ENCODE assay signal across 1 cellular context in the genomic region with DNA sequence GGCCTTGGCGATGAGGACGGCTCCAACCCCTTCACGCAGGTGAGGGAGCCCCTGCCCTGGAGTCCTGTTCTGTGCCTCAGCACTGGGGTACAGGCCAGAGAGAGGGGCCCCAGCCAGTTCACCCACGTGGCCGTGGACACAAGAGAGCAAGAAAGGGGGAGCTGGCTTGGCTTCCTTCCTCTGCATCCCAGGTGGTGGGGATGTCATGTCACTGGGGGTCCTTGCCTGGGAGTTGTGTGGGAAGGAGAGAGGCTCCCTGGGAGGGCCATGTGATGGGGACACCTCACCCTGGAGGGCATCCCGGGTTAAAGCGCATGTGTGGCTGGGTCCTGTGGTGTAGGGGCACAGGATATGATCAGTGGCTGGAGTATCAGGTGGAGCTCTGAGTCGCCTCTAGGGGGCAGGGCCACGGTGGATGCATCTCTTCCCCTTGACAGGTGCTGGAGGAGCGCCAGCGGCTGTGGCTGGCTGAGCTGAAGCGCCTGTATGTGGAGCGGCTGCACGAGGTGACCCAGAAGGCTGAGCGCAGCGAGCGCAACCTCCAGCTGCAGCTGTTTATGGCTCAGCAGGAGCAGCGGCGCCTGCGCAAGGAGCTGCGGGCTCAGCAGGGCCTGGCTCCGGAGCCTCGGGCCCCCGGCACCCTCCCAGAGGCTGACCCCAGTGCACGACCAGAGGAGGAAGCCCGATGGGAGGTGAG.
TF ChIP-seq lines count a peak whose summit lies in the region.

No MANE protein-coding gene starts in this region.

TF ChIP-seq in GM12878, 131 proteins besides CTCF, POLR2A, EP300 and RAD21 (continued from another document):
- TF ChIP-seq, protein P1, sequence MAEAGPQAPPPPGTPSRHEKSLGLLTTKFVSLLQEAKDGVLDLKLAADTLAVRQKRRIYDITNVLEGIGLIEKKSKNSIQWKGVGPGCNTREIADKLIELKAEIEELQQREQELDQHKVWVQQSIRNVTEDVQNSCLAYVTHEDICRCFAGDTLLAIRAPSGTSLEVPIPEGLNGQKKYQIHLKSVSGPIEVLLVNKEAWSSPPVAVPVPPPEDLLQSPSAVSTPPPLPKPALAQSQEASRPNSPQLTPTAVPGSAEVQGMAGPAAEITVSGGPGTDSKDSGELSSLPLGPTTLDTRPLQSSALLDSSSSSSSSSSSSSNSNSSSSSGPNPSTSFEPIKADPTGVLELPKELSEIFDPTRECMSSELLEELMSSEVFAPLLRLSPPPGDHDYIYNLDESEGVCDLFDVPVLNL (IDR thresholded peaks at IDR 0.05; ENCODE audit: low read depth, low read length), result no peak
- TF ChIP-seq CEBPB (IDR thresholded peaks at IDR 0.05; ENCODE audit: borderline replicate concordance in 1 of 2, low read depth in 2 of 2, low read length in 2 of 2) (no peak), ESRRA (IDR thresholded peaks at IDR 0.05; ENCODE audit: low read length) (no peak), BACH1 (IDR thresholded peaks at IDR 0.05; ENCODE audit: borderline replicate concordance) (peak; percentile 35; the same call in 1 of the 2 replicates), BRCA1 (IDR thresholded peaks at IDR 0.05; ENCODE audit: low read depth, low read length) (no peak), POLR2AphosphoS5 (IDR thresholded peaks at IDR 0.05; ENCODE audit: low read length) (no peak), CHD4 (IDR thresholded peaks at IDR 0.05) (no peak), MYC (IDR thresholded peaks at IDR 0.05; ENCODE audit: insufficient read depth, insufficient read length, insufficient replicate concordance, low read length, severe bottlenecking) (no peak), KDM1A (IDR thresholded peaks at IDR 0.05; ENCODE audit: borderline replicate concordance) (no peak), TCF12 (IDR thresholded peaks at IDR 0.05; ENCODE audit: low read depth, low read length) (peak; percentile 94), PAX8 (IDR thresholded peaks at IDR 0.05) (no peak), SMARCA5 (IDR thresholded peaks at IDR 0.05) (peak; percentile 50; the same call in 1 of the 2 replicates), MYB (IDR thresholded peaks at IDR 0.05; ENCODE audit: borderline replicate concordance, low read depth, low read length) (no peak), GATAD2B (conservative IDR thresholded peaks at IDR 0.05; ENCODE audit: low read depth) (no peak; the same call in 1 of the 2 replicates), SIX5 (IDR thresholded peaks at IDR 0.05; ENCODE audit: low read depth, low read length, severe bottlenecking) (no peak), NR2F1 (conservative IDR thresholded peaks at IDR 0.05) (no peak), STAT1 (conservative IDR thresholded peaks at IDR 0.05) (peak; percentile 81; the same call in 1 of the 2 replicates), ZNF24 (IDR thresholded peaks at IDR 0.05) (no peak), TAF1 (IDR thresholded peaks at IDR 0.05; ENCODE audit: borderline replicate concordance, low read depth, low read length) (0 out of 2 replicates have a peak, but pooled peaks have one; percentile 21)
- TF ChIP-seq, protein P2, sequence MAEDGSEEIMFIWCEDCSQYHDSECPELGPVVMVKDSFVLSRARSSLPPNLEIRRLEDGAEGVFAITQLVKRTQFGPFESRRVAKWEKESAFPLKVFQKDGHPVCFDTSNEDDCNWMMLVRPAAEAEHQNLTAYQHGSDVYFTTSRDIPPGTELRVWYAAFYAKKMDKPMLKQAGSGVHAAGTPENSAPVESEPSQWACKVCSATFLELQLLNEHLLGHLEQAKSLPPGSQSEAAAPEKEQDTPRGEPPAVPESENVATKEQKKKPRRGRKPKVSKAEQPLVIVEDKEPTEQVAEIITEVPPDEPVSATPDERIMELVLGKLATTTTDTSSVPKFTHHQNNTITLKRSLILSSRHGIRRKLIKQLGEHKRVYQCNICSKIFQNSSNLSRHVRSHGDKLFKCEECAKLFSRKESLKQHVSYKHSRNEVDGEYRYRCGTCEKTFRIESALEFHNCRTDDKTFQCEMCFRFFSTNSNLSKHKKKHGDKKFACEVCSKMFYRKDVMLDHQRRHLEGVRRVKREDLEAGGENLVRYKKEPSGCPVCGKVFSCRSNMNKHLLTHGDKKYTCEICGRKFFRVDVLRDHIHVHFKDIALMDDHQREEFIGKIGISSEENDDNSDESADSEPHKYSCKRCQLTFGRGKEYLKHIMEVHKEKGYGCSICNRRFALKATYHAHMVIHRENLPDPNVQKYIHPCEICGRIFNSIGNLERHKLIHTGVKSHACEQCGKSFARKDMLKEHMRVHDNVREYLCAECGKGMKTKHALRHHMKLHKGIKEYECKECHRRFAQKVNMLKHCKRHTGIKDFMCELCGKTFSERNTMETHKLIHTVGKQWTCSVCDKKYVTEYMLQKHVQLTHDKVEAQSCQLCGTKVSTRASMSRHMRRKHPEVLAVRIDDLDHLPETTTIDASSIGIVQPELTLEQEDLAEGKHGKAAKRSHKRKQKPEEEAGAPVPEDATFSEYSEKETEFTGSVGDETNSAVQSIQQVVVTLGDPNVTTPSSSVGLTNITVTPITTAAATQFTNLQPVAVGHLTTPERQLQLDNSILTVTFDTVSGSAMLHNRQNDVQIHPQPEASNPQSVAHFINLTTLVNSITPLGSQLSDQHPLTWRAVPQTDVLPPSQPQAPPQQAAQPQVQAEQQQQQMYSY (CRISPR knock-in tag; IDR thresholded peaks at IDR 0.05), result no peak
- TF ChIP-seq, protein P3, sequence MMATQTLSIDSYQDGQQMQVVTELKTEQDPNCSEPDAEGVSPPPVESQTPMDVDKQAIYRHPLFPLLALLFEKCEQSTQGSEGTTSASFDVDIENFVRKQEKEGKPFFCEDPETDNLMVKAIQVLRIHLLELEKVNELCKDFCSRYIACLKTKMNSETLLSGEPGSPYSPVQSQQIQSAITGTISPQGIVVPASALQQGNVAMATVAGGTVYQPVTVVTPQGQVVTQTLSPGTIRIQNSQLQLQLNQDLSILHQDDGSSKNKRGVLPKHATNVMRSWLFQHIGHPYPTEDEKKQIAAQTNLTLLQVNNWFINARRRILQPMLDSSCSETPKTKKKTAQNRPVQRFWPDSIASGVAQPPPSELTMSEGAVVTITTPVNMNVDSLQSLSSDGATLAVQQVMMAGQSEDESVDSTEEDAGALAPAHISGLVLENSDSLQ (IDR thresholded peaks at IDR 0.05), result peak; percentile 85
- TF ChIP-seq, protein P4, sequence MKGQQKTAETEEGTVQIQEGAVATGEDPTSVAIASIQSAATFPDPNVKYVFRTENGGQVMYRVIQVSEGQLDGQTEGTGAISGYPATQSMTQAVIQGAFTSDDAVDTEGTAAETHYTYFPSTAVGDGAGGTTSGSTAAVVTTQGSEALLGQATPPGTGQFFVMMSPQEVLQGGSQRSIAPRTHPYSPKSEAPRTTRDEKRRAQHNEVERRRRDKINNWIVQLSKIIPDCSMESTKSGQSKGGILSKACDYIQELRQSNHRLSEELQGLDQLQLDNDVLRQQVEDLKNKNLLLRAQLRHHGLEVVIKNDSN (IDR thresholded peaks at IDR 0.05; ENCODE audit: borderline replicate concordance, extremely low read length, insufficient read depth, low read depth, low read length), result no peak
TF ChIP-seq in GM12878: peak in this region for 25.
